In genomic region chrX:26783512-26784225, GRCh38 we compare ENCODE assay signal across 8 cellular contexts.
DNase-seq lines count a peak whose midpoint lies in the region; ATAC-seq and TF ChIP-seq lines count a peak whose summit lies in the region.

No MANE protein-coding gene starts in this region.

- no peaks in the 10 kb centered on the region for H3K9me2 ChIP-seq in OCI-LY1 (ENCODE audit: low read depth, low read length)

- intact Hi-C loops in A673 (cut with micrococcal nuclease; ENCODE audit: unreplicated experiment) (loop anchor here (1.0 to 5.0 kb wide), 4 partner anchors 135 to 615 kb away; no protein-coding TSS in a partner anchor), esophagus muscularis mucosa (cut with DNase I) (no loop called here)

- H3K27ac ChIP-seq in A673 (ENCODE audit: low read depth, low read length, poor library complexity, severe bottlenecking) (no peak overlapping the region), OCI-LY1 (ENCODE audit: low read depth, low read length, poor library complexity, severe bottlenecking) (no peak overlapping the region), esophagus muscularis mucosa (replicated peaks in 1 of 4) (no peak overlapping the region)

- H3K4me1 ChIP-seq in A673 (ENCODE audit: insufficient read depth, low read length, poor library complexity, severe bottlenecking) (no peaks in the 10 kb centered on the region), OCI-LY1 (ENCODE audit: insufficient read depth, low read length, severe bottlenecking) (no peaks in the 10 kb centered on the region), esophagus muscularis mucosa (no peaks in the 10 kb centered on the region)

- no peak for TF ChIP-seq POLR2A in esophagus muscularis mucosa (IDR thresholded peaks at IDR 0.05; ENCODE audit: low read depth)

- no peaks in the 10 kb centered on the region for H4K20me1 ChIP-seq in OCI-LY1 (ENCODE audit: insufficient read depth, low read length)

- ATAC-seq in HG03025 (IDR thresholded peaks at IDR 0.05; ENCODE audit: low FRiP score, unreplicated experiment) (peak; percentile 69), HG03439 (IDR thresholded peaks at IDR 0.05; ENCODE audit: unreplicated experiment) (no peak)

- H3K36me3 ChIP-seq in A673 (ENCODE audit: insufficient read depth, low read length, poor library complexity, severe bottlenecking) (no peaks in the 10 kb centered on the region), OCI-LY1 (ENCODE audit: insufficient read depth, low read length) (no peaks in the 10 kb centered on the region), esophagus muscularis mucosa (no peaks in the 10 kb centered on the region)

- peak; percentile 66 for TF ChIP-seq CTCF in A673 (conservative IDR thresholded peaks at IDR 0.05; ENCODE audit: low read depth, low read length)
- peak; percentile 48 for TF ChIP-seq CTCF in GM10248 (IDR thresholded peaks at IDR 0.05; ENCODE audit: control extremely low read depth, extremely low read depth, low read depth, missing control alignments)
- peak; percentile 57; the same call in 1 of the 2 replicates for TF ChIP-seq CTCF in OCI-LY1 (IDR thresholded peaks at IDR 0.05; ENCODE audit: low read length)
- peak in 2 of 3 experiments; percentile 10 to 25 for TF ChIP-seq CTCF in esophagus muscularis mucosa (IDR thresholded peaks at IDR 0.05)

- H3K79me2 ChIP-seq in OCI-LY1 (ENCODE audit: insufficient read depth, low read length), result no peaks in the 10 kb centered on the region

- no TSS peak for BruUV-seq in A673 (replicated peaks; lab: Mats Ljungman, UMichigan)

- peaks cover 7% of the 10 kb centered on the region for H3K9me3 ChIP-seq in A673 (ENCODE audit: low read depth, low read length, poor library complexity, severe bottlenecking)
- H3K9me3 ChIP-seq in OCI-LY1 (ENCODE audit: low read length), result no peaks in the 10 kb centered on the region
- no peaks in the 10 kb centered on the region for H3K9me3 ChIP-seq in esophagus muscularis mucosa

- H3K4me3 ChIP-seq in A673 (ENCODE audit: low read depth, low read length, poor library complexity, severe bottlenecking) (no peak overlapping the region), OCI-LY1 (ENCODE audit: low read depth, low read length, poor library complexity, severe bottlenecking) (no peak overlapping the region), esophagus muscularis mucosa (no peak overlapping the region)

- TF ChIP-seq EP300 in esophagus muscularis mucosa (IDR thresholded peaks at IDR 0.05), result no peak

- H3F3A ChIP-seq in OCI-LY1 (ENCODE audit: insufficient read depth, low read length), result no peaks in the 10 kb centered on the region

- 53% methylated on average over 10 of the region's 10 CpGs for WGBS in esophagus muscularis mucosa

- no peaks in the 10 kb centered on the region for H3K27me3 ChIP-seq in A673 (replicated peaks; ENCODE audit: insufficient read depth, low read depth, low read length, poor library complexity)
- no peaks in the 10 kb centered on the region for H3K27me3 ChIP-seq in OCI-LY1 (ENCODE audit: insufficient read depth, low read length)
- no peaks in the 10 kb centered on the region for H3K27me3 ChIP-seq in esophagus muscularis mucosa

- DNase-seq in A673 (ENCODE audit: low spot score) (peak; percentile 62), GM10248 (ENCODE audit: extremely low spot score) (no peak), esophagus muscularis mucosa (ENCODE audit: extremely low spot score) (no peak), smooth muscle cell of the brain vasculature (ENCODE audit: low read depth, low spot score) (peak; percentile 1), middle frontal gyrus (ENCODE audit: extremely low spot score, low spot score) (no peak)

- H2AFZ ChIP-seq in OCI-LY1 (ENCODE audit: low read length), result no peak overlapping the region

- CTCF ChIA-PET in A673 (lab: Charles Lee), result interaction anchor here (0.6 to 1.0 kb wide), 2 partner anchors 403 to 404 kb away, joined by 4 read pairs; no protein-coding TSS in a partner anchor
- CTCF ChIA-PET in GM10248 (lab: Yijun Ruan, JAX), result interaction anchor here (1.3 to 1.7 kb wide), 5 partner anchors 11 to 403 kb away, joined by 4 to 10 read pairs (median 5); no protein-coding TSS in a partner anchor

- H3K9ac ChIP-seq in OCI-LY1 (ENCODE audit: low read length), result no peak overlapping the region

- no peak overlapping the region for H3K4me2 ChIP-seq in OCI-LY1 (ENCODE audit: low read length)

- POLR2A ChIA-PET in A673 (lab: Charles Lee; ENCODE audit: low non-redundant PET), result no interaction called here
- POLR2A ChIA-PET in GM10248 (lab: Yijun Ruan, JAX), result no interaction called here

Comparison
In these comparisons a context has a peak if more than half of its experiments do, and no peak if none do; other contexts are left out.
1. DNase-seq: peak in A673 (single experiment) and smooth muscle cell of the brain vasculature (single experiment); none in GM10248 (single experiment), esophagus muscularis mucosa (single experiment) and middle frontal gyrus (single experiment).
2. Peak in every context shown above with its lines, with median percentiles within 50 percentile points of each other: CTCF ChIP-seq.